In the genomic region with DNA sequence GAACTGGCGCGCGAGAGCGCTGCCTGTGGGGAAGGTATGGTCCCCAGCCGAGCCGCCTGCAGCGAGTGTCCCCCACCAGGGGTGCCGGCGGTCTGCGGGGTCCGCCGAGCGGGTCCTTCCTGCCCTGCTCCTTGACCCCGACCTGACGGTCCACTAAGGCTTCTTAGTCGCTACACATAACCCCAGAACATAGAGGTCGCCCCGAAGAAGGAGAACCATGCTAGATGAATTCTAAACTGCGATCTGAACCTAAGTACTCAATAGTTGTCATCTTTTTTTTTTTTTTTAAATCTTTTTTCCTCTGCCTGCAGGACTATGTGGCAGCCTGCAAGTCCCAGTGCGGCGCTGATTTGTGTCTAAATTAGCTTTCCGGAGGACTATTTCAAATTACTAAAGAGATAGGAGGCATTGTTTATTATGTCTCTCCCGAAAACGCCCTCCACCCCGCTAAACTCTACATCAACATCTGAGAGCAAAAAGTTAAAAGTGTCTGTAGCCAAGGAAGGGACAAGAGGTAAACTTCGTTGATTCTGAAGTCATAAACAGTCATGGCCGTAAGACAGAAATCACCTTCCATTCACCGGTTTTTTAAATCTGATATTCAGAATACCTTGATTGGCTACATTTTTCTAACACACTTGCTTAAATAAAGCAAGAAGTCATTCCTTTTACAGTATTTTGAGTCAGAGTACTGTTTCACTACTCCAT, we compare ENCODE assay signal across 7 cellular contexts. TPM values are rescaled to one million over a fixed set of nuclear protein-coding genes. Genes with fewer than 3 reads are reported as not detected.
DNase-seq lines count a peak whose midpoint lies in the region; ATAC-seq and TF ChIP-seq lines count a peak whose summit lies in the region.

No MANE protein-coding gene starts in this region.

- peaks cover 5% of the 10 kb centered on the region for H3K4me1 Mint-ChIP-seq in MCF 10A (ENCODE audit: insufficient read depth, unreplicated experiment)

- no peaks in the 10 kb centered on the region for H3K9me3 ChIP-seq in GM23248 (ENCODE audit: low read depth)
- H3K9me3 ChIP-seq in right lobe of liver = no peaks in the 10 kb centered on the region
- H3K9me3 ChIP-seq in tibial artery = no peaks in the 10 kb centered on the region

- BruUV-seq in MCF 10A (replicated peaks; lab: Mats Ljungman, UMichigan) = TSS peak; percentile 87

- H3F3A ChIP-seq in GM23248 (ENCODE audit: insufficient read depth) = no peaks in the 10 kb centered on the region

- peak overlapping the region; percentile 92 for H3K9ac ChIP-seq in GM23248

- H3K9me3 Mint-ChIP-seq in MCF 10A (ENCODE audit: unreplicated experiment) = no peaks in the 10 kb centered on the region

- TF ChIP-seq CTCF in GM12875 (IDR thresholded peaks at IDR 0.05; ENCODE audit: borderline replicate concordance, insufficient read depth, low read depth, low read length) (no peak), NB4 (IDR thresholded peaks at IDR 0.05; ENCODE audit: low read depth, low read length) (no peak), MCF 10A (IDR thresholded peaks at IDR 0.05; ENCODE audit: unreplicated experiment) (no peak), right lobe of liver (IDR thresholded peaks at IDR 0.05) (peak in 1 of 4 donors; percentile 4), tibial artery (IDR thresholded peaks at IDR 0.05) (no peak)

- peak overlapping the region; percentile 89 for H3K4me2 ChIP-seq in GM23248 (ENCODE audit: unreplicated experiment)

- H3K4me1 ChIP-seq in GM23248 (ENCODE audit: insufficient read depth) (no peaks in the 10 kb centered on the region), right lobe of liver (peaks cover 0 to 5% (median 0%) of the 10 kb centered on the region in 4 donors), tibial artery (peaks cover 0 to 16% (median 8%) of the 10 kb centered on the region in 4 donors)

- no peaks in the 10 kb centered on the region for H3K79me2 ChIP-seq in GM23248 (ENCODE audit: insufficient read depth)

- intact Hi-C loops in MCF 10A (cut with micrococcal nuclease) (loop anchor here (5.0 to 10.0 kb wide), 2 partner anchors 351 to 834 kb away; no protein-coding TSS in a partner anchor), right lobe of liver (cut with DNase I) (loop anchor here in 1 of 2 donors (10.0 kb wide), 1 partner anchor 71 kb away; the partner anchor contains the start of gene SOAT1), tibial artery (cut with DNase I; ENCODE audit: low total_unique reads) (loop anchor here (2.0 to 10.0 kb wide), 2 partner anchors 171 to 285 kb away; no protein-coding TSS in a partner anchor)

- peak; percentile 72 for DNase-seq in GM23248
- DNase-seq in NB4 (ENCODE audit: low read depth) = no peak
- DNase-seq in MCF 10A (ENCODE audit: unreplicated experiment) = peak; percentile 12
- no peak for DNase-seq in right lobe of liver
- no peak for DNase-seq in tibial artery
- DNase-seq in NCI-H1417 (lab: John Stamatoyannopoulos, UW) = no peak

- no peaks in the 10 kb centered on the region for H3K9me2 ChIP-seq in GM23248 (ENCODE audit: insufficient read depth)

- H2AFZ ChIP-seq in GM23248 = peak overlapping the region; percentile 96

- peaks cover 6% of the 10 kb centered on the region for H3K36me3 Mint-ChIP-seq in MCF 10A (ENCODE audit: insufficient read depth, unreplicated experiment)

- no peaks in the 10 kb centered on the region for H3K36me3 ChIP-seq in GM23248 (ENCODE audit: low read depth)
- H3K36me3 ChIP-seq in right lobe of liver = no peaks in the 10 kb centered on the region
- H3K36me3 ChIP-seq in tibial artery = no peaks in the 10 kb centered on the region

- ATAC-seq in right lobe of liver = peak in 1 of 4 donors; percentile 32

- no peak for TF ChIP-seq POLR2A in NB4 (IDR thresholded peaks at IDR 0.05; ENCODE audit: extremely low read depth, insufficient read length)
- TF ChIP-seq POLR2A in right lobe of liver (IDR thresholded peaks at IDR 0.05) = no peak

- no peaks in the 10 kb centered on the region for H3K27me3 ChIP-seq in GM23248 (replicated peaks; ENCODE audit: insufficient read depth)
- H3K27me3 ChIP-seq in right lobe of liver = no peaks in the 10 kb centered on the region
- H3K27me3 ChIP-seq in tibial artery = no peaks in the 10 kb centered on the region

- H3K4me3 ChIP-seq in GM12875 (ENCODE audit: low read depth, low read length) = peak overlapping the region; percentile 68
- peak overlapping the region; percentile 93 for H3K4me3 ChIP-seq in GM23248
- peak overlapping the region; percentile 75 for H3K4me3 ChIP-seq in NB4 (ENCODE audit: low read depth, low read length)
- peak overlapping the region; percentile 62 to 77 (median 74) for H3K4me3 ChIP-seq in right lobe of liver
- peak overlapping the region; percentile 57 to 84 for H3K4me3 ChIP-seq in tibial artery

- H3K4me3 Mint-ChIP-seq in MCF 10A (ENCODE audit: unreplicated experiment) = peak overlapping the region; percentile 77

- H3K27ac Mint-ChIP-seq in MCF 10A (ENCODE audit: low read depth, unreplicated experiment) = peak overlapping the region; percentile 99

- H4K20me1 ChIP-seq in GM23248 (ENCODE audit: insufficient read depth) = no peaks in the 10 kb centered on the region

- WGBS in GM23248 (ENCODE audit: low coverage in 1 of 2, low lambda C conversion rate in 2 of 2, missing lambda C conversion rate in 2 of 2), 2 experiments = 1 to 3% methylated on average over 20 to 23 of the region's 28 CpGs
- WGBS in right lobe of liver (ENCODE audit: insufficient coverage, low coverage, low lambda C conversion rate, missing lambda C conversion rate) = 5% methylated on average over 15 of the region's 28 CpGs

- H3K27ac ChIP-seq in GM23248 = peak overlapping the region; percentile 94
- H3K27ac ChIP-seq in right lobe of liver = peak overlapping the region; percentile 77 to 87 (median 84)
- peak overlapping the region; percentile 85 to 92 for H3K27ac ChIP-seq in tibial artery

- POLR2A ChIA-PET in MCF 10A (lab: Yijun Ruan, JAX) = interaction anchor here (0.6 to 1.9 kb wide), 14 partner anchors 10 to 1029 kb away, joined by 3 to 29 read pairs (median 4); partner anchors contain the start of genes ABL2, SOAT1 and TOR3A

- in situ Hi-C loops in GM23248 (cut with MboI) = loop anchor here (25.0 kb wide), 1 partner anchor 829 kb away; no protein-coding TSS in a partner anchor

- CTCF ChIA-PET in MCF 10A (lab: Yijun Ruan, JAX) = interaction anchor here (0.6 to 9.0 kb wide), 6 partner anchors 13 to 286 kb away, joined by 3 to 175 read pairs (median 8); partner anchors contain the start of gene TOR3A

- H3K27me3 Mint-ChIP-seq in MCF 10A (ENCODE audit: insufficient read depth, unreplicated experiment) = no peaks in the 10 kb centered on the region

RNA-seq across cellular contexts. Expression of gene AXDND1, which starts 0.5 kb away (rescaled TPM):
- total RNA-seq in GM23248 (2014; rRNA removed; shearing (Covaris generic)) = not detected in 2 replicates
- not detected in 2 replicates for polyA plus RNA-seq in GM23248 (2016; fragmentation: Nextera tagmentation; extraction: Ambion mirVana)
- total RNA-seq in MCF 10A (2022) (1.1 and 1.7 TPM in 2 replicates), right lobe of liver (under 1 TPM in 1 of 6 experiments, not detected in 5; 0.09 TPM)

Comparison
In these comparisons a context has a peak if more than half of its experiments do, and no peak if none do; other contexts are left out.
1. DNase-seq: peak in GM23248 (single experiment) and MCF 10A (single experiment); none in NB4 (single experiment), right lobe of liver (0 of 3), tibial artery (0 of 2) and NCI-H1417 (0 of 3).
2. Peak in every context shown above with its lines, with median percentiles within 50 percentile points of each other: H3K4me3 ChIP-seq and H3K27ac ChIP-seq.